8 cellular contexts compared by ENCODE assay signal in the genomic region with DNA sequence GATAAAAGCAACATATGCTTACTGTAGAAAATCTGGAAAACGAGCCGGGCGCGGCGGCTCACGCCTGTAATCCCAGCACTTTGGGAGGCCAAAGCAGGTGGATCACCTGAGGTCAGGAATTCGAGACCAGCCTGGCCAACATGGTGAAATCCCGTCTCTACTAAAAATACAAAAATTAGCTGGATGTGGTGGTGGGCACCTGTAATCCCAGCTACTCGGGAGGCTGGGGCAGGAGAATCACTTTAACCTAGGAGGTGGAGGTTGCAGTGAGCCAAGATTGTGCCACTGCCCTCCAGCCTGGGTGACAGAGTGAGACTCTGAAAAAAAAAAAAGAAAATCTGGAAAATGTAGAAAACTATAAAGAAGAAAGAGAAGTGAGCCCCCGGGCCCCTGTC. TPM values are rescaled to one million over a fixed set of nuclear protein-coding genes. Genes with fewer than 3 reads are reported as not detected.
"Had no signal": no experiment of that assay in that cellular context is flagged by ENCODE, and none has a peak within 500 bp of the region (broad histone marks: within the 10 kb centered on the region; RNA-seq: fewer than 3 reads in every experiment).

No MANE protein-coding gene starts in this region.

RNA-seq across cellular contexts. Expression of a gene that starts 8.8 kb away (rescaled TPM):
- total RNA-seq: activated CD8-positive, alpha-beta memory T cell treated with anti-CD3 and anti-CD28 coated beads for 36 hours; body of pancreas; M059J; PC-3; SJSA1 had no signal

RNA-seq across cellular contexts. Expression of a gene that starts 40.9 kb away (rescaled TPM):
- total RNA-seq: astrocyte, M059J, PC-3, SJSA1 had no signal

RNA-seq across cellular contexts. Expression of a gene that starts 41.2 kb away (rescaled TPM):
- total RNA-seq: astrocyte, body of pancreas, M059J, PC-3, SJSA1 had no signal
- polyA plus RNA-seq: K562 had no signal

RNA-seq across cellular contexts. Expression of a gene that starts 51.7 kb away (rescaled TPM):
- total RNA-seq: activated CD4-positive, alpha-beta T cell treated with anti-CD3 and anti-CD28 coated beads, Interleukin-2, amount 10 ng/mL, durations not matched to agents 24 days and 14 days; astrocyte; body of pancreas; K562; M059J; PC-3; SJSA1 had no signal
- polyA plus RNA-seq: K562 had no signal
